ENCODE assay signal across 23 cellular contexts in genomic region chr12:104620761-104621531, GRCh38.
A peak's percentile ranks its signal among the peaks of the same experiment; 100 is the strongest.
DNase-seq lines count a peak whose midpoint lies in the region; ATAC-seq and TF ChIP-seq lines count a peak whose summit lies in the region.
"Had no signal": no experiment of that assay in that cellular context is flagged by ENCODE, and none has a peak within 500 bp of the region (broad histone marks: within the 10 kb centered on the region; RNA-seq: fewer than 3 reads in every experiment).

No MANE protein-coding gene starts in this region.

- H3K27me3 ChIP-seq in parathyroid adenoma (ENCODE audit: control insufficient read depth, insufficient read depth, low read length) (no peaks in the 10 kb centered on the region), tibial nerve (no peaks in the 10 kb centered on the region), sigmoid colon (no peaks in the 10 kb centered on the region)

- peak overlapping the region; percentile 4 for H2AFZ ChIP-seq in parathyroid adenoma

- TF ChIP-seq CTCF in coronary artery (IDR thresholded peaks at IDR 0.05) (no peak), parathyroid adenoma (IDR thresholded peaks at IDR 0.05) (no peak), tibial nerve (IDR thresholded peaks at IDR 0.05) (no peak), sigmoid colon (IDR thresholded peaks at IDR 0.05) (no peak)

- peaks cover 31% of the 10 kb centered on the region for H3K4me1 ChIP-seq in parathyroid adenoma
- H3K4me1 ChIP-seq in tibial nerve = peaks cover 0 to 9% (median 0%) of the 10 kb centered on the region in 4 donors
- H3K4me1 ChIP-seq in sigmoid colon = peaks cover 0 to 10% (median 2%) of the 10 kb centered on the region in 4 donors

- H3K9ac ChIP-seq in parathyroid adenoma = no peak overlapping the region

- no peaks in the 10 kb centered on the region for H3K79me2 ChIP-seq in parathyroid adenoma

- H3K4me2 ChIP-seq in parathyroid adenoma (ENCODE audit: low read length) = no peak overlapping the region

- peak; percentile 90 for ATAC-seq in SK-N-SH treated with all-trans-retinoic acid at 6 μM for 48 hours
- ATAC-seq in GM18909 (IDR thresholded peaks at IDR 0.05; ENCODE audit: poor library complexity, unreplicated experiment) = no peak
- ATAC-seq: lower lobe of right lung; PC-3; stimulated activated memory B cell treated with anti-CD40 and anti-IgM and Interleukin-4, amounts not matched to agents 10 μg/mL and 1 μg/mL and 100 μg/mL, for 72 hours had no signal

- TF ChIP-seq EP300 in tibial nerve (IDR thresholded peaks at IDR 0.05) (no peak), sigmoid colon (IDR thresholded peaks at IDR 0.05) (no peak)

- intact Hi-C loops in sigmoid colon (cut with DNase I) = no loop called here

- WGBS in tibial nerve, 2 donors = 62 to 65% methylated on average over 5 of the region's 5 CpGs
- WGBS in sigmoid colon, 2 donors = 77 to 84% methylated on average over 5 of the region's 5 CpGs

- TF ChIP-seq POLR2A in tibial nerve (IDR thresholded peaks at IDR 0.05) (no peak), sigmoid colon (IDR thresholded peaks at IDR 0.05) (no peak)

- H3K27ac ChIP-seq in coronary artery = peak overlapping the region; percentile 51 to 56
- peak overlapping the region; percentile 80 for H3K27ac ChIP-seq in parathyroid adenoma
- no peak overlapping the region for H3K27ac ChIP-seq in tibial nerve
- H3K27ac ChIP-seq in sigmoid colon = no peak overlapping the region
- H3K27ac ChIP-seq: 22Rv1, epithelial cell of prostate, lower lobe of right lung had no signal

- H3K9me3 ChIP-seq in parathyroid adenoma (ENCODE audit: control insufficient read depth, low read length) = no peaks in the 10 kb centered on the region
- H3K9me3 ChIP-seq in tibial nerve = no peaks in the 10 kb centered on the region
- H3K9me3 ChIP-seq in sigmoid colon = no peaks in the 10 kb centered on the region
- H3K9me3 ChIP-seq: lower lobe of right lung had no signal

- H3K36me3 ChIP-seq in parathyroid adenoma (ENCODE audit: control insufficient read depth, insufficient read depth, low read length) = no peaks in the 10 kb centered on the region
- no peaks in the 10 kb centered on the region for H3K36me3 ChIP-seq in tibial nerve
- no peaks in the 10 kb centered on the region for H3K36me3 ChIP-seq in sigmoid colon
- H3K36me3 ChIP-seq: lower lobe of right lung had no signal

- H3K4me3 ChIP-seq in coronary artery (no peak overlapping the region), parathyroid adenoma (ENCODE audit: low read depth, low read length) (no peak overlapping the region), tibial nerve (no peak overlapping the region), sigmoid colon (no peak overlapping the region)
- H3K4me3 ChIP-seq: lower lobe of right lung had no signal

- DNase-seq in DMS 273 (lab: John Stamatoyannopoulos, UW; ENCODE audit: unreplicated experiment) (peak; percentile 24), DMS 273 treated with DMSO at 0.1 percent for 48 hours (lab: John Stamatoyannopoulos, UW) (no peak), coronary artery (ENCODE audit: low spot score) (no peak), tibial nerve (ENCODE audit: low spot score in 2 of 2) (no peak), sigmoid colon (no peak)
- DNase-seq: activated effector memory CD4-positive, alpha-beta T cell treated with anti-CD3 and anti-CD28 coated beads, Interleukin-2, amount 50 U/mL, for 16 hours; caudate nucleus; hippocampal formation; Karpas-422; lower lobe of right lung; NCI-H187 treated with DMSO at 0.1 percent for 48 hours; NCI-H345; NCI-H774; PC-3; SHP77; small intestine; stimulated activated CD4-positive, alpha-beta T cell treated with anti-CD3 and anti-CD28 coated beads, Interleukin-2, amount 100 ng/mL, for 24 hours had no signal

TF ChIP-seq in SK-N-SH treated with all-trans-retinoic acid at 6 μM for 48 hours, 23 proteins besides CTCF, POLR2A, EP300 and RAD21:
- no peak for TF ChIP-seq ZFP30 (CRISPR knock-in tag; IDR thresholded peaks at IDR 0.05)
- TF ChIP-seq OSR1 (CRISPR knock-in tag; IDR thresholded peaks at IDR 0.05) = no peak
- TF ChIP-seq ISL1 (CRISPR knock-in tag; IDR thresholded peaks at IDR 0.05) = peak; percentile 69
- 0 out of 2 replicates have a peak, but pooled peaks have one; percentile 16 for TF ChIP-seq PPARA (CRISPR knock-in tag; IDR thresholded peaks at IDR 0.05; ENCODE audit: borderline replicate concordance)
- peak; percentile 76; the same call in 1 of the 2 replicates for TF ChIP-seq TSHZ2 (CRISPR knock-in tag; IDR thresholded peaks at IDR 0.05)
- TF ChIP-seq TCF4 (CRISPR knock-in tag; IDR thresholded peaks at IDR 0.05; ENCODE audit: borderline replicate concordance) = peak; percentile 84; the same call in 1 of the 2 replicates
- peak; percentile 60; the same call in 1 of the 2 replicates for TF ChIP-seq CSRNP3 (CRISPR knock-in tag; IDR thresholded peaks at IDR 0.05)

Comparison
In these comparisons a context has a peak if more than half of its experiments do, and no peak if none do; other contexts are left out.
1. H3K27ac ChIP-seq: peak in coronary artery (2 of 2) and parathyroid adenoma (single experiment); none in tibial nerve (0 of 4) and sigmoid colon (0 of 4).